Comparison of ENCODE assay signal across 17 cellular contexts in the genomic region with DNA sequence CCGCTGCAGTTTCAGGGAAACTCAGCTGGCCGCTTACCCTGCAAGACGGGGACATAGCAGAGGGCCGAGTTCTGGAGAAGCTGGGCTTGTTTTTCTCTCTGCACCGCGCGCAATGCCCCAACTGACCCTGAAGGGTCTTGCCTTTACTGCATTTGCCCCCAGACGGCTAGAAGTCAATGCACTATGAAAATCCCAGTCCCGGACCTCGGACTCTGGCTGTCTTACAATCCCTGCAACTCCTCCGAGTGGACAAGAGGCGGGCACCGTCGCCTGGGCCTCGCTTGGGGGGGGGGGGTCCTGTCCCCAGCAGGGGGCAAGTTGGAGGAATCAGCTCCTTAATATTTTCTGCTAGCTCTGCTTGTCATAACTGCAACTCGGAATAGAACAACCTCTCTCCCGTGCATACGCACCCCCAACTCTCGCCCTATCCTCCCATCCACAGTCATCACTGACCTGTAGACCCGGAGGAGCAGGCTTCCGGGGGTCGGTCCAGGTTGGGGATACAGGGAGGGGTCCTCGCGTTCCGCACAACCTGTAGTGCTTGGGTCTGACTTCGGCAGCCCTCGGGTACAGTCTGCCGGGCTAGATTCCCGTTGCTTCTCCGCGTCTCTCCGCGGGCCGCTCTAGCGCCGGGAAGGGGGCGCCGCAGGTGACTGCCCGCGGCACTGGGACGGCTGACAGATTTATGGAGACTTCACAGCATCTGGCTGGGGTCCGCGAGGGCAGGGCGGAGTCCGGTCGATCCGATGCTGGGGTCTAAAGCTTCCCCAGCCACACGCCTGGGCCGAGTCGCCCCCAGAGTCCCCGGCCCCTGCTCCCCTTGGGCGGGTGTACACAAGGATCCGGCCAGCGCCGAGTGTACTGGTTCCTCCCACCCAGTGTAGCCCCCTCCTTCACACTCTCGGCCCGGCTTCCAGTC. TPM values are rescaled to one million over a fixed set of nuclear protein-coding genes. Genes with fewer than 3 reads are reported as not detected.
DNase-seq lines count a peak whose midpoint lies in the region; ATAC-seq, FAIRE-seq and TF ChIP-seq lines count a peak whose summit lies in the region.
"Had no signal": no experiment of that assay in that cellular context is flagged by ENCODE, and none has a peak within 500 bp of the region (broad histone marks: within the 10 kb centered on the region; RNA-seq: fewer than 3 reads in every experiment).

No MANE protein-coding gene starts in this region.

- intact Hi-C loops in vagina (cut with DNase I): no loop called here

- no peak for FAIRE-seq in bronchial epithelial cell (lab: Jason Lieb, UNC)
- FAIRE-seq: G401.6 had no signal

- H3K4me1 ChIP-seq in vagina: peaks cover 57% of the 10 kb centered on the region

- H3K9me3 ChIP-seq in vagina: no peaks in the 10 kb centered on the region

- peaks cover 0 to 2% of the 10 kb centered on the region in 2 donors for H3K9me3 Mint-ChIP-seq in stimulated activated naive CD8-positive, alpha-beta T cell treated with anti-CD3 and anti-CD28 coated beads, Interleukin-15, amount 100 ng/mL, for 72 hours
- H3K9me3 Mint-ChIP-seq in nephron progenitor cell: no peaks in the 10 kb centered on the region

- H3K4me3 ChIP-seq in bronchial epithelial cell (ENCODE audit: low read depth, low read length) (peak overlapping the region; percentile 41), vagina (peak overlapping the region; percentile 23 to 31)

- H3K27me3 ChIP-seq in bronchial epithelial cell (ENCODE audit: control insufficient read depth, insufficient read depth, low read length): no peaks in the 10 kb centered on the region
- H3K27me3 ChIP-seq in vagina: peaks cover 44% of the 10 kb centered on the region

- no peak overlapping the region for H3K27ac Mint-ChIP-seq in stimulated activated naive CD8-positive, alpha-beta T cell treated with anti-CD3 and anti-CD28 coated beads, Interleukin-15, amount 100 ng/mL, for 72 hours
- no peak overlapping the region for H3K27ac Mint-ChIP-seq in nephron progenitor cell
- H3K27ac Mint-ChIP-seq: CD14-positive monocyte, immature natural killer cell had no signal

- no peak for TF ChIP-seq POLR2A in vagina (IDR thresholded peaks at IDR 0.05)

- ATAC-seq in stimulated activated naive CD8-positive, alpha-beta T cell treated with anti-CD3 and anti-CD28 coated beads, Interleukin-15, amount 100 ng/mL, for 72 hours: no peak
- no peak for ATAC-seq in stimulated activated naive CD8-positive, alpha-beta T cell treated with anti-CD3 and anti-CD28 coated beads, Interleukin-15, Interleukin-2, amounts not matched to agents 100 U/mL and 50 U/mL, for 24 hours
- ATAC-seq: right cardiac atrium had no signal

- peak overlapping the region; percentile 15 to 53 for H3K4me3 Mint-ChIP-seq in stimulated activated naive CD8-positive, alpha-beta T cell treated with anti-CD3 and anti-CD28 coated beads, Interleukin-15, amount 100 ng/mL, for 72 hours
- peak overlapping the region; percentile 87 for H3K4me3 Mint-ChIP-seq in nephron progenitor cell

- H3K36me3 ChIP-seq in bronchial epithelial cell (ENCODE audit: control insufficient read depth, insufficient read depth, low read length): peaks cover 1% of the 10 kb centered on the region
- H3K36me3 ChIP-seq in vagina: no peaks in the 10 kb centered on the region

- H3K36me3 Mint-ChIP-seq in nephron progenitor cell (ENCODE audit: low read depth): no peaks in the 10 kb centered on the region

- no peak for DNase-seq in stimulated activated naive CD8-positive, alpha-beta T cell treated with anti-CD3 and anti-CD28 coated beads, Interleukin-15, amount 100 ng/mL, for 72 hours
- DNase-seq in stimulated activated naive CD8-positive, alpha-beta T cell treated with anti-CD3 and anti-CD28 coated beads, Interleukin-15, Interleukin-2, amounts not matched to agents 100 U/mL and 50 U/mL, for 24 hours: no peak
- DNase-seq in bronchial epithelial cell (ENCODE audit: low read depth) (no peak), nephron progenitor cell (peak; percentile 65), vagina (ENCODE audit: extremely low spot score in 2 of 2) (no peak), NCI-H2081 (lab: John Stamatoyannopoulos, UW) (no peak), GM20000 (ENCODE audit: low spot score) (no peak), NCI-H2029 (lab: John Stamatoyannopoulos, UW) (no peak)
- DNase-seq: cortex of kidney, immature natural killer cell, NCI-H1048, T1000 had no signal

- H3K27ac ChIP-seq in vagina: no peak overlapping the region

- H3K4me1 Mint-ChIP-seq in stimulated activated naive CD8-positive, alpha-beta T cell treated with anti-CD3 and anti-CD28 coated beads, Interleukin-15, amount 100 ng/mL, for 72 hours: peaks cover 83% of the 10 kb centered on the region
- peaks cover 88% of the 10 kb centered on the region for H3K4me1 Mint-ChIP-seq in nephron progenitor cell

- H3K27me3 Mint-ChIP-seq in stimulated activated naive CD8-positive, alpha-beta T cell treated with anti-CD3 and anti-CD28 coated beads, Interleukin-15, amount 100 ng/mL, for 72 hours: peaks cover 100% of the 10 kb centered on the region
- H3K27me3 Mint-ChIP-seq in nephron progenitor cell (ENCODE audit: low read depth, poor library complexity): peaks cover 100% of the 10 kb centered on the region

- TF ChIP-seq CTCF in bronchial epithelial cell (IDR thresholded peaks at IDR 0.05; ENCODE audit: insufficient read depth, low read length, severe bottlenecking) (no peak), nephron progenitor cell (IDR thresholded peaks at IDR 0.05) (no peak), vagina (IDR thresholded peaks at IDR 0.05) (no peak), GM20000 (IDR thresholded peaks at IDR 0.05; ENCODE audit: extremely low read depth, missing control alignments) (no peak)

RNA-seq across cellular contexts. Expression of gene PAX9, which starts 3.3 kb away (rescaled TPM):
- 9.7 and 18.4 TPM in 2 replicates for total RNA-seq in bronchial epithelial cell
- total RNA-seq in vagina: 1.5 TPM
- total RNA-seq: activated CD8-positive, alpha-beta memory T cell treated with anti-CD3 and anti-CD28 coated beads for 36 hours; fibroblast of villous mesenchyme; right cardiac atrium had no signal
